25 cellular contexts compared by ENCODE assay signal in genomic region chr9:125949721-125950465, GRCh38.
"Had no signal": no experiment of that assay in that cellular context is flagged by ENCODE, and none has a peak within 500 bp of the region (broad histone marks: within the 10 kb centered on the region; RNA-seq: fewer than 3 reads in every experiment).

No MANE protein-coding gene starts in this region.

- H2AFZ ChIP-seq: neural progenitor cell had no signal

- H3K9me3 ChIP-seq: gastrocnemius medialis, thoracic aorta, vagina had no signal

- FAIRE-seq: islet of Langerhans, TTC549 had no signal

- H3K27me3 ChIP-seq: ascending aorta, brain microvascular endothelial cell, gastrocnemius medialis, neural progenitor cell, vagina had no signal

- H3K4me3 ChIP-seq: ascending aorta, gastrocnemius medialis, neural progenitor cell, smooth muscle cell, thoracic aorta, vagina had no signal

- H3K9ac ChIP-seq: neural progenitor cell had no signal

- DNase-seq: activated CD4-positive, alpha-beta T cell treated with anti-CD3 and anti-CD28 coated beads for 1 hour; activated CD4-positive, alpha-beta T cell treated with anti-CD3 and anti-CD28 coated beads, Interleukin-2, amount 50 U/mL, for 1 hour; activated CD8-positive, alpha-beta T cell treated with anti-CD3 and anti-CD28 coated beads, Interleukin-2, amount 10 ng/mL, durations not matched to agents 7 days and 5 days; activated gamma-delta T cell treated with Interleukin-2 at 50 U/mL for 16 hours; activated T-cell treated with anti-CD3 and anti-CD28 coated beads, Interleukin-2, amount 50 U/mL, for 1 hour; brain microvascular endothelial cell; effector CD8-positive, alpha-beta T cell; gastrocnemius medialis; hypothalamus; left cardiac atrium; mesenchymal stem cell; naive thymus-derived CD4-positive, alpha-beta T cell; posterior cingulate gyrus; stimulated activated CD4-positive, alpha-beta T cell treated with anti-CD3 and anti-CD28 coated beads, Interleukin-2, amount 100 ng/mL, for 48 hours; stimulated activated naive CD4-positive, alpha-beta T cell; WERI-Rb-1 had no signal

- H3K4me1 ChIP-seq: ascending aorta, gastrocnemius medialis, neural progenitor cell, vagina had no signal

- H3K4me2 ChIP-seq: neural progenitor cell, smooth muscle cell had no signal

- ATAC-seq: activated CD8-positive, alpha-beta T cell treated with anti-CD3 and anti-CD28 coated beads, Interleukin-2, amount 10 ng/mL, durations not matched to agents 7 days and 5 days; activated naive CD4-positive, alpha-beta T cell treated with anti-CD3 and anti-CD28 coated beads, Interleukin-2, amount 50 U/mL, for 72 hours; gastrocnemius medialis; left cardiac atrium; naive thymus-derived CD4-positive, alpha-beta T cell; sciatic nerve had no signal

- H3K27ac ChIP-seq: ascending aorta, brain microvascular endothelial cell, gastrocnemius medialis, neural progenitor cell, thoracic aorta, vagina, WERI-Rb-1 had no signal

- H3K36me3 ChIP-seq: brain microvascular endothelial cell, gastrocnemius medialis, neural progenitor cell, thoracic aorta had no signal
